12 cellular contexts compared by ENCODE assay signal in the genomic region with DNA sequence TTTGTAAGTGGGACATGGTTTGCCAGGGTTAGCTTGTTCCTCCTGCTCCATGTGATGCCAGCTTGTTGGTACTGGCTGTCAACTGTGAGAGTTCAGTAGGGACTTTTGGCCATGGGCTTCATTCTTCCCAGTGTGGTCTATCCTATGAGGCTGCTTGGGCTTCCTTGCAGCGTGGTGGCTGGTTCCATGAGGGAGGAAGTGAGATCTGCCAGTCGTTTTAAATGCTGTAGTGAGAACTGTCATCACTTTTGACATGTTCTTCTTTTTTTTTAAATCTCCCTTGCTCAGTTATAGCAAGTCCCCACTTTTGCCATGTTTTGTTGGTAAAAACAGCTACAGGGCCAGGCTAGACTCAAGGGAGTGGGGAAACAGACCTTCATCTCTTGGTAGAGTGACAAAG. TPM values are rescaled to one million over a fixed set of nuclear protein-coding genes. Genes with fewer than 3 reads are reported as not detected.
DNase-seq lines count a peak whose midpoint lies in the region; ATAC-seq, FAIRE-seq and TF ChIP-seq lines count a peak whose summit lies in the region.
"Had no signal": no experiment of that assay in that cellular context is flagged by ENCODE, and none has a peak within 500 bp of the region (broad histone marks: within the 10 kb centered on the region; RNA-seq: fewer than 3 reads in every experiment).

No MANE protein-coding gene starts in this region.

- peak overlapping the region; percentile 7; the same call in 1 of the 2 replicates for H3K4me2 ChIP-seq in K562 (ENCODE audit: insufficient read depth, low read length)

- 31 to 46% (median 45%) methylated on average over 2 of the region's 2 CpGs for whole genome bisulfite sequencing in heart left ventricle, 4 donors
- WGBS in K562 (ENCODE audit: insufficient coverage, low coverage, missing lambda C conversion rate): 18% methylated on average over 2 of the region's 2 CpGs

- DNase-seq in heart left ventricle (no peak), right atrium auricular region (ENCODE audit: low spot score) (no peak), NB4 (ENCODE audit: low read depth) (peak; percentile 56), K562 (ENCODE audit: extremely low read depth in 1 of 4, low spot score in 3 of 4) (no peak), dorsolateral prefrontal cortex (no peak), NCI-H1417 treated with DMSO at 0.1 percent for 48 hours (lab: John Stamatoyannopoulos, UW) (no peak), dermis blood vessel endothelial cell (no peak)
- DNase-seq: NCI-H187 had no signal

- no peak for TF ChIP-seq EP300 in K562 (IDR thresholded peaks at IDR 0.05; ENCODE audit: low read length)

- no peak for TF ChIP-seq CTCF in heart left ventricle (IDR thresholded peaks at IDR 0.05)
- no peak for TF ChIP-seq CTCF in right atrium auricular region (IDR thresholded peaks at IDR 0.05)
- no peak for TF ChIP-seq CTCF in NB4 (IDR thresholded peaks at IDR 0.05; ENCODE audit: low read depth, low read length)
- TF ChIP-seq CTCF in K562 (IDR thresholded peaks at IDR 0.05 in 2 of 3, conservative IDR thresholded peaks at IDR 0.05 in 1 of 3; ENCODE audit: insufficient read depth in 2 of 3, low read depth in 1 of 3, low read length in 3 of 3): no peak
- no peak for TF ChIP-seq CTCF in dorsolateral prefrontal cortex (IDR thresholded peaks at IDR 0.05 in 54 of 56, conservative IDR thresholded peaks at IDR 0.05 in 2 of 56; ENCODE audit: low read depth in 1 of 56, partially characterized antibody in 56 of 56)

- FAIRE-seq in K562 (lab: Jason Lieb, UNC): no peak
- FAIRE-seq: H1 had no signal

- H3K9ac ChIP-seq in K562 (ENCODE audit: insufficient read depth in 1 of 2, low read depth in 2 of 2, low read length in 2 of 2): no peak overlapping the region

- H3K27ac ChIP-seq in heart left ventricle (peak overlapping the region in 7 of 12 donors; percentile 15 to 62 (median 32)), right atrium auricular region (no peak overlapping the region), K562 (ENCODE audit: extremely low read depth, low read depth, low read length) (peak overlapping the region; percentile 57; the same call in 1 of the 3 replicates), dorsolateral prefrontal cortex (no peak overlapping the region)
- H3K27ac ChIP-seq: SK-N-MC, VCaP had no signal

- H3K4me3 ChIP-seq in heart left ventricle (no peak overlapping the region), right atrium auricular region (no peak overlapping the region), NB4 (ENCODE audit: low read depth, low read length) (no peak overlapping the region), K562 (no peak overlapping the region), dorsolateral prefrontal cortex (no peak overlapping the region)
- H3K4me3 ChIP-seq: SK-N-MC had no signal

- CTCF ChIA-PET in K562 (lab: Yijun Ruan, JAX; ENCODE audit: low intra/inter-chr PET ratio): no interaction called here

- H3K79me2 ChIP-seq in K562 (ENCODE audit: control insufficient read depth, insufficient read depth, low read length): peaks cover 97% of the 10 kb centered on the region

- peaks cover 10% of the 10 kb centered on the region for H4K20me1 ChIP-seq in K562 (replicated peaks; ENCODE audit: control insufficient read depth, insufficient read depth, low read length)

- BruUV-seq in K562 (replicated peaks; lab: Mats Ljungman, UMichigan): no TSS peak

- no peak for TF ChIP-seq RAD21 in K562 (CRISPR knock-in tag; conservative IDR thresholded peaks at IDR 0.05 in 1 of 2, IDR thresholded peaks at IDR 0.05 in 1 of 2)

- H2AFZ ChIP-seq in K562 (ENCODE audit: low read depth, low read length): no peak overlapping the region

- H3K4me1 ChIP-seq in heart left ventricle (peaks cover 0 to 28% (median 7%) of the 10 kb centered on the region in 12 donors), right atrium auricular region (peaks cover 0 to 8% of the 10 kb centered on the region in 2 donors), K562 (replicated peaks in 1 of 2; ENCODE audit: control insufficient read depth in 2 of 2, insufficient read depth in 2 of 2, low read length in 2 of 2) (peaks cover 33 to 52% of the 10 kb centered on the region in 2 experiments)

- in situ Hi-C loops in K562 (cut with MboI): no loop called here

- no peaks in the 10 kb centered on the region for H3K36me3 ChIP-seq in heart left ventricle
- no peaks in the 10 kb centered on the region for H3K36me3 ChIP-seq in right atrium auricular region
- H3K36me3 ChIP-seq in K562 (ENCODE audit: control insufficient read depth, insufficient read depth, low read length): peaks cover 23% of the 10 kb centered on the region

- intact Hi-C loops in heart left ventricle (cut with DNase I) (no loop called here), K562 (cut with micrococcal nuclease) (no loop called here), dorsolateral prefrontal cortex (cut with DNase I) (no loop called here)

- H3K9me3 ChIP-seq in heart left ventricle (peaks cover 0 to 8% (median 0%) of the 10 kb centered on the region in 12 donors), right atrium auricular region (no peaks in the 10 kb centered on the region), K562 (replicated peaks; ENCODE audit: control insufficient read depth, insufficient read depth, low read depth, low read length) (no peaks in the 10 kb centered on the region)

- ATAC-seq in heart left ventricle (no peak), K562 (no peak)
- ATAC-seq: esophagus mucosa had no signal

- POLR2A ChIA-PET in K562 (lab: Yijun Ruan, JAX): interaction anchor here (0.6 to 2.8 kb wide), 8 partner anchors 8 to 142 kb away, joined by 3 to 16 read pairs (median 4); no protein-coding TSS in a partner anchor

- H3K27me3 ChIP-seq in heart left ventricle: no peaks in the 10 kb centered on the region
- H3K27me3 ChIP-seq in right atrium auricular region: no peaks in the 10 kb centered on the region
- no peaks in the 10 kb centered on the region for H3K27me3 ChIP-seq in K562 (ENCODE audit: control insufficient read depth in 2 of 2, insufficient read depth in 2 of 2, low read length in 2 of 2)
- no peaks in the 10 kb centered on the region for H3K27me3 ChIP-seq in dorsolateral prefrontal cortex

- no peaks in the 10 kb centered on the region for H3K9me1 ChIP-seq in K562 (ENCODE audit: control insufficient read depth, insufficient read depth, low read length)

- TF ChIP-seq POLR2A in heart left ventricle (IDR thresholded peaks at IDR 0.05): no peak
- no peak for TF ChIP-seq POLR2A in NB4 (IDR thresholded peaks at IDR 0.05; ENCODE audit: extremely low read depth, insufficient read length)
- no peak for TF ChIP-seq POLR2A in K562 (conservative IDR thresholded peaks at IDR 0.05)

RNA-seq across cellular contexts. Expression of a gene that starts 15.9 kb away (rescaled TPM):
- total RNA-seq in heart left ventricle: 10 to 100 TPM; 27.4 to 63.3 (median 40.5) TPM
- 10 to 100 TPM; 11.4 to 19.0 TPM for polyA plus RNA-seq in heart left ventricle
- 10 to 100 TPM; 23.8 to 36.3 TPM for total RNA-seq in right atrium auricular region
- total RNA-seq in K562 (2011; cell fraction: chromatin; rRNA removed; ENCODE audit: low replicate concordance): 289 and 389 TPM in 2 replicates
- 139 and 156 TPM in 2 replicates for total RNA-seq in K562 (2011; cell fraction: nucleolus; rRNA removed)
- total RNA-seq in K562 (2011; cell fraction: nucleoplasm; rRNA removed): 199 and 236 TPM in 2 replicates
- 51.8 and 60.7 TPM in 2 replicates for total RNA-seq in K562 (2014; rRNA removed)
- total RNA-seq in K562 (2014; rRNA removed; fragmentation: Illumina TruSeq; extraction: Trizol): 76.3 and 81.4 TPM in 2 replicates
- 55.7 and 58.8 TPM in 2 replicates for total RNA-seq in K562 (2015; rRNA removed; fragmentation: Illumina TruSeq; extraction: Trizol)
- total RNA-seq in K562 (2021): 112 and 126 TPM in 2 replicates
- polyA plus RNA-seq in K562 (2011; rRNA removed): 48.5 and 59.2 TPM in 2 replicates
- 29.9 and 35.2 TPM in 2 replicates for polyA plus RNA-seq in K562 (2011; cell fraction: cytosol; rRNA removed)
- polyA plus RNA-seq in K562 (2011; cell fraction: nucleus; rRNA removed): 134 and 155 TPM in 2 replicates
- polyA plus RNA-seq in K562 (2012): 52.3 and 53.7 TPM in 2 replicates
- polyA plus RNA-seq in K562 (2014; fragmentation: Illumina TruSeq; extraction: Trizol): 62.7 and 74.1 TPM in 2 replicates
- polyA plus RNA-seq in K562 (2014; fragmentation: Nextera tagmentation; extraction: Ambion mirVana): 1 to 10 TPM; 6.4 to 9.7 TPM
- polyA plus RNA-seq in K562 (2014; rRNA removed): 53.5 and 58.5 TPM in 2 replicates
- 106 and 124 TPM in 2 replicates for polyA minus RNA-seq in K562 (2011; rRNA and poly(A)+ RNA removed)
- 58.0 and 70.8 TPM in 2 replicates for polyA minus RNA-seq in K562 (2011; cell fraction: cytosol; rRNA and poly(A)+ RNA removed)
- 57.1 and 96.7 TPM in 2 replicates for polyA minus RNA-seq in K562 (2011; cell fraction: nucleus; rRNA and poly(A)+ RNA removed)
- total RNA-seq in dorsolateral prefrontal cortex: 100 to 1,000 TPM in 91 of 120 experiments, 10 to 100 TPM in 29; 78.8 to 144 (median 108) TPM
- 66.0 and 102 TPM in 2 replicates for total RNA-seq in dermis blood vessel endothelial cell

RNA-seq across cellular contexts. Expression of a gene that starts 31.1 kb away (rescaled TPM):
- 10 to 100 TPM; 35.0 to 54.7 (median 43.4) TPM for total RNA-seq in heart left ventricle
- 10 to 100 TPM; 22.1 to 47.4 TPM for polyA plus RNA-seq in heart left ventricle
- 10 to 100 TPM; 32.1 to 34.5 TPM for total RNA-seq in right atrium auricular region
- 127 and 320 TPM in 2 replicates for total RNA-seq in K562 (2011; cell fraction: chromatin; rRNA removed; ENCODE audit: low replicate concordance)
- total RNA-seq in K562 (2011; cell fraction: nucleolus; rRNA removed): 226 and 230 TPM in 2 replicates
- total RNA-seq in K562 (2011; cell fraction: nucleoplasm; rRNA removed): 127 and 144 TPM in 2 replicates
- total RNA-seq in K562 (2014; rRNA removed): 99.1 and 118 TPM in 2 replicates
- 26.9 and 33.1 TPM in 2 replicates for total RNA-seq in K562 (2014; rRNA removed; fragmentation: Illumina TruSeq; extraction: Trizol)
- 48.3 and 49.6 TPM in 2 replicates for total RNA-seq in K562 (2015; rRNA removed; fragmentation: Illumina TruSeq; extraction: Trizol)
- total RNA-seq in K562 (2021): 105 and 109 TPM in 2 replicates
- polyA plus RNA-seq in K562 (2011; rRNA removed): 28.3 and 38.6 TPM in 2 replicates
- 25.3 and 48.8 TPM in 2 replicates for polyA plus RNA-seq in K562 (2011; cell fraction: cytosol; rRNA removed)
- 122 and 226 TPM in 2 replicates for polyA plus RNA-seq in K562 (2011; cell fraction: nucleus; rRNA removed)
- 34.0 and 53.2 TPM in 2 replicates for polyA plus RNA-seq in K562 (2012)
- polyA plus RNA-seq in K562 (2014; fragmentation: Illumina TruSeq; extraction: Trizol): 35.0 and 44.2 TPM in 2 replicates
- 1 to 10 TPM; 3.9 to 5.6 TPM for polyA plus RNA-seq in K562 (2014; fragmentation: Nextera tagmentation; extraction: Ambion mirVana)
- 67.7 and 72.0 TPM in 2 replicates for polyA plus RNA-seq in K562 (2014; rRNA removed)
- polyA minus RNA-seq in K562 (2011; rRNA and poly(A)+ RNA removed): 43.8 and 47.1 TPM in 2 replicates
- 67.2 and 76.8 TPM in 2 replicates for polyA minus RNA-seq in K562 (2011; cell fraction: cytosol; rRNA and poly(A)+ RNA removed)
- 76.1 and 82.1 TPM in 2 replicates for polyA minus RNA-seq in K562 (2011; cell fraction: nucleus; rRNA and poly(A)+ RNA removed)
- total RNA-seq in dorsolateral prefrontal cortex: 10 to 100 TPM; 36.9 to 61.2 (median 48.6) TPM
- 90.0 and 95.8 TPM in 2 replicates for total RNA-seq in dermis blood vessel endothelial cell

Comparison
In these comparisons a context has a peak if more than half of its experiments do, and no peak if none do; other contexts are left out.
1. H3K27ac ChIP-seq: peak in heart left ventricle (7 of 12) and K562 (single experiment); none in right atrium auricular region (0 of 2) and dorsolateral prefrontal cortex (0 of 59).